In genomic region chr1:172531846-172532699, GRCh38 we compare ENCODE assay signal across 8 cellular contexts. TPM values are rescaled to one million over a fixed set of nuclear protein-coding genes. Genes with fewer than 3 reads are reported as not detected.
DNase-seq lines count a peak whose midpoint lies in the region; ATAC-seq, FAIRE-seq and TF ChIP-seq lines count a peak whose summit lies in the region.

No MANE protein-coding gene starts in this region.

- H3K4me3 ChIP-seq in astrocyte (ENCODE audit: insufficient read depth, low read depth, low read length): peak overlapping the region; percentile 95
- peak overlapping the region; percentile 85 for H3K4me3 ChIP-seq in rectal smooth muscle tissue (ENCODE audit: low read length)
- peak overlapping the region; percentile 92 to 99 for H3K4me3 ChIP-seq in aorta (ENCODE audit: low read length in 2 of 2)

- H3K27me3 Mint-ChIP-seq in T-cell: peaks cover 2 to 8% of the 10 kb centered on the region in 2 donors
- H3K27me3 Mint-ChIP-seq in astrocyte (ENCODE audit: low read depth, unreplicated experiment): no peaks in the 10 kb centered on the region

- CTCF ChIA-PET in T-cell (lab: Charles Lee): interaction anchor here in 1 of 2 donors (0.6 to 1.0 kb wide), 6 partner anchors 14 to 137 kb away, joined by 3 to 4 read pairs (median 4); no protein-coding TSS in a partner anchor

- peaks cover 3% of the 10 kb centered on the region for H3K4me1 ChIP-seq in astrocyte (ENCODE audit: insufficient read depth, low read length)
- peaks cover 13% of the 10 kb centered on the region for H3K4me1 ChIP-seq in rectal smooth muscle tissue (ENCODE audit: control insufficient read depth, insufficient read depth, low read length)
- H3K4me1 ChIP-seq in aorta (ENCODE audit: control insufficient read depth in 1 of 2, insufficient read depth in 2 of 2, low read length in 2 of 2): peaks cover 0 to 2% of the 10 kb centered on the region in 2 donors

- H3K36me3 Mint-ChIP-seq in T-cell (no peaks in the 10 kb centered on the region), astrocyte (ENCODE audit: low read depth, unreplicated experiment) (no peaks in the 10 kb centered on the region)

- H3K27ac ChIP-seq in astrocyte (ENCODE audit: low read depth, low read length) (peak overlapping the region; percentile 98), rectal smooth muscle tissue (ENCODE audit: low read depth, low read length) (peak overlapping the region; percentile 100), aorta (ENCODE audit: low read depth in 1 of 2, low read length in 2 of 2) (peak overlapping the region; percentile 84 to 100)

- POLR2A ChIA-PET in T-cell (lab: Charles Lee): interaction anchor here (0.5 to 1.5 kb wide), 12 partner anchors 10 to 1336 kb away, joined by 3 to 10 read pairs (median 3); partner anchors contain the start of genes GAS5 (in 1 of the 2) and ZBTB37 (in 1 of the 2)

- H4K20me1 ChIP-seq in astrocyte (ENCODE audit: insufficient read depth, low read length): peaks cover 38% of the 10 kb centered on the region

- H3K36me3 ChIP-seq in astrocyte (ENCODE audit: insufficient read depth, low read length) (no peaks in the 10 kb centered on the region), rectal smooth muscle tissue (ENCODE audit: control insufficient read depth, insufficient read depth, low read length) (no peaks in the 10 kb centered on the region), aorta (ENCODE audit: control insufficient read depth in 1 of 2, insufficient read depth in 2 of 2, low read length in 1 of 2) (no peaks in the 10 kb centered on the region)

- no peaks in the 10 kb centered on the region for H3K27me3 ChIP-seq in astrocyte (ENCODE audit: insufficient read depth, low read length)
- no peaks in the 10 kb centered on the region for H3K27me3 ChIP-seq in rectal smooth muscle tissue (ENCODE audit: control insufficient read depth, insufficient read depth, low read length)
- no peaks in the 10 kb centered on the region for H3K27me3 ChIP-seq in aorta (ENCODE audit: control insufficient read depth in 1 of 2, insufficient read depth in 2 of 2, low read length in 1 of 2)

- intact Hi-C loops in aorta (cut with DNase I): no loop called here

- H3K4me3 Mint-ChIP-seq in T-cell (peak overlapping the region; percentile 94 to 95 (median 95)), astrocyte (ENCODE audit: unreplicated experiment) (peak overlapping the region; percentile 92)

- peak; percentile 92 for DNase-seq in NCI-H146 (lab: John Stamatoyannopoulos, UW)
- DNase-seq in T-cell: peak in 33 of 34 experiments; percentile 71 to 95 (median 89)
- peak; percentile 99 for DNase-seq in astrocyte (ENCODE audit: low read depth)
- peak; percentile 90 for DNase-seq in hepatic stellate cell (ENCODE audit: low spot score)
- peak; percentile 87 to 89 for DNase-seq in aorta

- FAIRE-seq in astrocyte (lab: Jason Lieb, UNC): peak; percentile 94

- H3K27ac Mint-ChIP-seq in T-cell (peak overlapping the region; percentile 100), astrocyte (ENCODE audit: unreplicated experiment) (peak overlapping the region; percentile 99)

- H3K9me3 ChIP-seq in astrocyte (ENCODE audit: insufficient read depth, low read depth, low read length) (no peaks in the 10 kb centered on the region), aorta (ENCODE audit: control insufficient read depth, low read length) (no peaks in the 10 kb centered on the region)

- WGBS in aorta, 2 donors: 0 to 1% methylated on average over 27 of the region's 27 CpGs

- H3K4me2 ChIP-seq in astrocyte (ENCODE audit: low read length): peak overlapping the region; percentile 96

- no peaks in the 10 kb centered on the region for H3K9me3 Mint-ChIP-seq in T-cell
- H3K9me3 Mint-ChIP-seq in astrocyte (ENCODE audit: unreplicated experiment): no peaks in the 10 kb centered on the region

- peak overlapping the region; percentile 100 for H2AFZ ChIP-seq in astrocyte (ENCODE audit: low read depth, low read length)

- peak; percentile 74 for ATAC-seq in GM18498 (IDR thresholded peaks at IDR 0.05; ENCODE audit: unreplicated experiment)
- ATAC-seq in HG02870 (IDR thresholded peaks at IDR 0.05; ENCODE audit: unreplicated experiment): peak; percentile 69
- peak; percentile 73 to 79 (median 75) for ATAC-seq in T-cell (replicated peaks in 1 of 4)
- peak; percentile 95 for ATAC-seq in aorta (ENCODE audit: low FRiP score)

- peak overlapping the region; percentile 96 for H3K9ac ChIP-seq in astrocyte (ENCODE audit: low read length)
- peak overlapping the region; percentile 89 for H3K9ac ChIP-seq in rectal smooth muscle tissue (ENCODE audit: low read length)

- no peak for TF ChIP-seq CTCF in astrocyte (IDR thresholded peaks at IDR 0.05; ENCODE audit: insufficient read depth, low read depth, low read length)

- peaks cover 41% of the 10 kb centered on the region for H3K79me2 ChIP-seq in astrocyte (ENCODE audit: insufficient read depth, low read length)

- H3K4me1 Mint-ChIP-seq in T-cell (peaks cover 40 to 54% (median 48%) of the 10 kb centered on the region in 3 donors), astrocyte (ENCODE audit: low read depth, unreplicated experiment) (peaks cover 23% of the 10 kb centered on the region)

RNA-seq across cellular contexts. Expression of gene SUCO, which starts 0.9 kb away (rescaled TPM):
- total RNA-seq in T-cell: 10 to 100 TPM; 43.7 to 87.1 (median 47.9) TPM
- 55.9 and 63.7 TPM in 2 replicates for total RNA-seq in astrocyte
- 10 to 100 TPM; 36.1 to 37.7 TPM for total RNA-seq in aorta
- 1 to 10 TPM; 7.4 to 9.6 TPM for polyA plus RNA-seq in aorta

Comparison
In these comparisons a context has a peak if more than half of its experiments do, and no peak if none do; other contexts are left out.
1. Peak in every context shown above with its lines: DNase-seq, ATAC-seq, H3K4me3 ChIP-seq and H3K27ac ChIP-seq.